ENCODE assay signal across 8 cellular contexts in genomic region chr14:23988610-23989363, GRCh38. TPM values are rescaled to one million over a fixed set of nuclear protein-coding genes. Genes with fewer than 3 reads are reported as not detected.
A peak's percentile ranks its signal among the peaks of the same experiment; 100 is the strongest.
DNase-seq lines count a peak whose midpoint lies in the region; ATAC-seq and TF ChIP-seq lines count a peak whose summit lies in the region.
"Not testable (repeated sequence)": the region's sequence is repeated elsewhere in the genome, so short reads cannot be mapped to it uniquely, and the experiment has no call there.

Gene DHRS4L2 (plus strand): TSS chr14:23988929. CDS start chr14:23988948, 19 bp downstream.

- ATAC-seq in activated naive CD8-positive, alpha-beta T cell treated with anti-CD3 and anti-CD28 coated beads, Interleukin-2, amount 10 ng/mL, durations not matched to agents 7 days and 5 days (ENCODE audit: low read depth): peak; percentile 95

- TF ChIP-seq CTCF in GM10248 (IDR thresholded peaks at IDR 0.05; ENCODE audit: control extremely low read depth, extremely low read depth, low read depth, missing control alignments); KMS-11 (conservative IDR thresholded peaks at IDR 0.05; ENCODE audit: low read depth, low read length); cardiac muscle cell (IDR thresholded peaks at IDR 0.05; ENCODE audit: low read depth, low read length); subcutaneous adipose tissue (IDR thresholded peaks at IDR 0.05; ENCODE audit: low read depth): not testable (repeated sequence)

- H3K4me3 ChIP-seq in H7 (ENCODE audit: insufficient read depth, low read depth, low read length) (peak within 1 kb of the TSS; percentile 32), cardiac muscle cell (peak within 1 kb of the TSS; percentile 3)
- H3K4me3 ChIP-seq in KMS-11 (IDR thresholded peaks at IDR 0.05; ENCODE audit: insufficient read depth, low read depth, low read length): not testable (repeated sequence)

- H2AFZ ChIP-seq in KMS-11 (ENCODE audit: low read depth): not testable (repeated sequence)

- not testable (repeated sequence) for H3K27me3 ChIP-seq in H7 (ENCODE audit: control insufficient read depth, insufficient read depth, low read length); KMS-11 (ENCODE audit: insufficient read depth, low read depth); cardiac muscle cell

- H3K27ac Mint-ChIP-seq in activated naive CD8-positive, alpha-beta T cell treated with anti-CD3 and anti-CD28 coated beads, Interleukin-2, amount 10 ng/mL, durations not matched to agents 7 days and 5 days: peak within 1 kb of the TSS; percentile 80

- not testable (repeated sequence) for H3K9me3 ChIP-seq in cardiac muscle cell (ENCODE audit: low read depth)

- H3K4me2 ChIP-seq in KMS-11: not testable (repeated sequence)

- peak; percentile 73 for DNase-seq in GM10248 (ENCODE audit: extremely low spot score)
- peak; percentile 86 for DNase-seq in H7
- DNase-seq in activated naive CD8-positive, alpha-beta T cell treated with anti-CD3 and anti-CD28 coated beads, Interleukin-2, amount 10 ng/mL, durations not matched to agents 7 days and 5 days: peak; percentile 87
- peak; percentile 76 to 86 for DNase-seq in cardiac muscle cell (ENCODE audit: low read depth in 1 of 2, low spot score in 1 of 2)
- DNase-seq in pons (ENCODE audit: low spot score): peak; percentile 38

- intact Hi-C loops in T-helper 1 cell treated with Interleukin-12 subunit alpha and Interleukin-12 subunit beta and Interleukin-4 antibody, amounts not matched to agents 30 ng/mL and 1 ng/mL, for 36 hours (cut with micrococcal nuclease): loop anchor here (1.0 to 5.0 kb wide), 5 partner anchors 49 to 159 kb away; partner anchors contain the start of genes CARMIL3, DCAF11, NRL and PCK2

- CTCF ChIA-PET in GM10248 (lab: Yijun Ruan, JAX): interaction anchor here (0.9 to 2.7 kb wide), 6 partner anchors 47 to 120 kb away, joined by 3 to 8 read pairs (median 4); no protein-coding TSS in a partner anchor

- not testable (repeated sequence) for H3K79me2 ChIP-seq in KMS-11 (ENCODE audit: insufficient read depth, low read depth)

- H3K36me3 Mint-ChIP-seq in activated naive CD8-positive, alpha-beta T cell treated with anti-CD3 and anti-CD28 coated beads, Interleukin-2, amount 10 ng/mL, durations not matched to agents 7 days and 5 days: not testable (repeated sequence)

- H3K9me3 Mint-ChIP-seq in activated naive CD8-positive, alpha-beta T cell treated with anti-CD3 and anti-CD28 coated beads, Interleukin-2, amount 10 ng/mL, durations not matched to agents 7 days and 5 days: not testable (repeated sequence)

- not testable (repeated sequence) for H3K36me3 ChIP-seq in H7 (replicated peaks; ENCODE audit: control insufficient read depth, insufficient read depth, low read length); KMS-11 (ENCODE audit: insufficient read depth); cardiac muscle cell

- not testable (repeated sequence) for H3K27me3 Mint-ChIP-seq in activated naive CD8-positive, alpha-beta T cell treated with anti-CD3 and anti-CD28 coated beads, Interleukin-2, amount 10 ng/mL, durations not matched to agents 7 days and 5 days

- H3K27ac ChIP-seq in KMS-11, cardiac muscle cell: not testable (repeated sequence)

- not testable (repeated sequence) for H4K20me1 ChIP-seq in KMS-11 (ENCODE audit: insufficient read depth)

- not testable (repeated sequence) for H3K4me1 ChIP-seq in KMS-11 (ENCODE audit: low read depth, poor library complexity, severe bottlenecking); cardiac muscle cell (ENCODE audit: low read depth)

- peak within 1 kb of the TSS; percentile 80 for H3K4me3 Mint-ChIP-seq in activated naive CD8-positive, alpha-beta T cell treated with anti-CD3 and anti-CD28 coated beads, Interleukin-2, amount 10 ng/mL, durations not matched to agents 7 days and 5 days

- POLR2A ChIA-PET in GM10248 (lab: Yijun Ruan, JAX): interaction anchor here (0.6 kb wide), 1 partner anchor 1623 kb away, joined by 4 read pairs; no protein-coding TSS in a partner anchor
- POLR2A ChIA-PET in activated naive CD8-positive, alpha-beta T cell treated with anti-CD3 and anti-CD28 coated beads, Interleukin-2, amount 10 ng/mL, durations not matched to agents 7 days and 5 days (lab: Charles Lee): interaction anchor here (0.6 to 1.2 kb wide), 5 partner anchors 15 to 722 kb away, joined by 3 to 5 read pairs (median 4); partner anchors contain the start of genes DCAF11 and NRL

- peak within 1 kb of the TSS; percentile 42; the same call in 1 of the 2 replicates for H3K9ac ChIP-seq in KMS-11

- H3K4me1 Mint-ChIP-seq in activated naive CD8-positive, alpha-beta T cell treated with anti-CD3 and anti-CD28 coated beads, Interleukin-2, amount 10 ng/mL, durations not matched to agents 7 days and 5 days: peaks cover 27% of the 10 kb centered on the region

RNA-seq across cellular contexts. Expression of gene DHRS4L2, which starts in this region (rescaled TPM):
- 8.0 and 12.2 TPM in 2 replicates for total RNA-seq in H7 (2014; rRNA removed; shearing (Covaris generic))
- total RNA-seq in T-helper 1 cell treated with Interleukin-12 subunit alpha and Interleukin-12 subunit beta and Interleukin-4 antibody, amounts not matched to agents 30 ng/mL and 1 ng/mL, for 36 hours: 17.6 and 19.0 TPM in 2 replicates
- 10 to 100 TPM; 17.7 to 20.9 TPM for total RNA-seq in activated naive CD8-positive, alpha-beta T cell treated with anti-CD3 and anti-CD28 coated beads, Interleukin-2, amount 10 ng/mL, durations not matched to agents 7 days and 5 days
- total RNA-seq in cardiac muscle cell (13.7 and 17.0 TPM in 2 replicates), subcutaneous adipose tissue (10 to 100 TPM; 13.9 to 26.4 (median 20.9) TPM)
- polyA plus RNA-seq in cardiac muscle cell: 23.7 and 33.1 TPM in 2 replicates
